Comparison of ENCODE assay signal across 8 cellular contexts in the genomic region with DNA sequence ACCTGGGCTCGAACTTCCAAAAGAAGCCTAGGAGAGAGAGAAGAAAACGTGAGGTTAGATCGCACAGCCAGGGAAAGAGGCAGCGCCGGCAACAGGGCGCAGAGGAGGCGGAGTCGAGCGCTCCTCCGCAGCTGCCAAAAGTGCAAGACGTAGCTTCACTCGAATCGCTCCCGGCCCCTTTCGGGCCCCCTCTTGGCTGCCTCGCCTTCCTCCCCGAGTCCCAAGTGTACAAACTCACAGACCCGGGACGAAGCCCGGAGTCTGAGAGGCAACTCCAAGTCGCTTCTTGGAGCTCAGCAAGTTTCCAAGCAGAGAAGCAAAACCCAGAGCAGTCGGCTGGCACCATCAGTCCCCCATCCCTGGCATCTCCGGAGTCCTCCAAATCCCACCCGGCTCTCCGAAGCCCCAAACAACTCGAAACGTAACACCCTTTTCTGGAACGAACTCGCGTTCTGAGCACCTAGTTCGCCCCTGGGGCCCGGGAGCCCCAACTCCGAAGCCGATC. TPM values are rescaled to one million over a fixed set of nuclear protein-coding genes. Genes with fewer than 3 reads are reported as not detected.
A peak's percentile ranks its signal among the peaks of the same experiment; 100 is the strongest.
DNase-seq lines count a peak whose midpoint lies in the region; ATAC-seq and TF ChIP-seq lines count a peak whose summit lies in the region.

No MANE protein-coding gene starts in this region.

- intact Hi-C loops in left cardiac atrium (cut with DNase I): no loop called here
- intact Hi-C loops in vagina (cut with DNase I): loop anchor here (5.0 kb wide), 2 partner anchors 38 to 222 kb away; a partner anchor contains a TSS

- peak overlapping the region; percentile 85 to 92 for H3K4me3 ChIP-seq in vagina

- H3K27me3 ChIP-seq in vagina: no peaks in the 10 kb centered on the region

- peaks cover 18% of the 10 kb centered on the region for H3K4me1 ChIP-seq in vagina

- no peaks in the 10 kb centered on the region for H3K9me3 ChIP-seq in vagina

- TF ChIP-seq POLR2A in GM19193 (IDR thresholded peaks at IDR 0.05; ENCODE audit: extremely low read depth, insufficient read depth, insufficient read length): peak; percentile 9
- TF ChIP-seq POLR2A in vagina (IDR thresholded peaks at IDR 0.05): no peak

- peak overlapping the region; percentile 88 for H3K27ac ChIP-seq in vagina

- DNase-seq in Ammon's horn (ENCODE audit: low spot score) (peak; percentile 64), T-helper 1 cell (peak; percentile 19 to 54 (median 35)), amniotic stem cell (lab: John Stamatoyannopoulos, UW) (peak; percentile 68), left cardiac atrium (peak; percentile 79), pons (ENCODE audit: low spot score) (peak; percentile 46), vagina (ENCODE audit: extremely low spot score in 2 of 2) (peak in 1 of 2 donors; percentile 91)

- no peak for TF ChIP-seq CTCF in vagina (IDR thresholded peaks at IDR 0.05)

- H3K36me3 ChIP-seq in vagina: peaks cover 0 to 12% of the 10 kb centered on the region in 2 donors

- peak; percentile 39 for ATAC-seq in HG03558 (IDR thresholded peaks at IDR 0.05; ENCODE audit: extremely low read depth, unreplicated experiment)
- ATAC-seq in left cardiac atrium: peak; percentile 76 to 83

RNA-seq across cellular contexts. Expression of a gene that starts 1.2 kb away (rescaled TPM):
- total RNA-seq in left cardiac atrium (10 to 100 TPM; 12.6 to 16.6 TPM), vagina (16.0 TPM)

RNA-seq across cellular contexts. Expression of a gene that starts 41.3 kb away (rescaled TPM):
- total RNA-seq in left cardiac atrium (10 to 100 TPM; 10.4 to 14.5 TPM), vagina (2.7 TPM)
